10 cellular contexts compared by ENCODE assay signal in the genomic region with DNA sequence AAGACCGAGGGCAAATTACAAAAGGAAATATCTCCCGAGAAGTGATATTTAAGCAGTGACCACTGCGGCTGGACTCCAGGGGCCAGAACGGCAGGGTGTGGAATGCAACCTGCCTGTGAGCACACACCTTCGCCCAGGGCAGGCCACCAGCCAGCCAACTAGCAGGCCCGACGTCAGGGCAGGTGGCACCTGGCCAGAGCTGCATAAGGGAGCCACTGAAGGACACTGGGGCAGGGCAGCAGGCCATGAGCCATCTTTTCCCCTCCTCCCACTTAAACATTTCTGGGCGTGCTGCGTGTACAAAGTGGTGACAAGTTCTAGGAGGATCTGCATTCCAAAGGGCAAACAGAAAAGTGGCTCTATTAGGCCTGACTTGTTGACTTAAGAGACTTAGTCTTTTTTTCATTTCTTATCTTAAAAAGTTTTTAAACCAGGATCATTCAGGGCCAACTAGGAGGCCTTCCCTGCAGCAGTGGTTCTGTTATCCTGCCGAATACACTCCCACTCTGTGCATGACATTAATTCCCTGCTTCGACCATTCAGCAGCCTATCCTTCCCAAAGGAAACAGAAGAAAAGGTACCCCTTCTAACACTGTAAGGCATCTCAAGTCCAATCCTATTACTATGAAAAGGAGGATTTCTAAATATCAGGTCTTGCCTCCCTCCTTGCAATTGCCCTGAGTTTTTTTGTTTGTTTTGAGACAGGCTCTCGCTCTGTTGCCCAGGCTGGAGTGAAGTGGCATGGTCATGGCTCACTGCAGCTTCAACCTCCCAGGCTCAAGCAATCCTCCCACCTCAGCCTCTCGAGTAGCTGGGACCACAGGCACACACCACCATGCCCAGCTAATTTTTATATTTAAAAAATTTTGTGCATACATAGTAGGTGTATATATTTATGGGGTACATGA.
A peak's percentile ranks its signal among the peaks of the same experiment; 100 is the strongest.
DNase-seq lines count a peak whose midpoint lies in the region; ATAC-seq and TF ChIP-seq lines count a peak whose summit lies in the region.
"Had no signal": no experiment of that assay in that cellular context is flagged by ENCODE, and none has a peak within 500 bp of the region (broad histone marks: within the 10 kb centered on the region; RNA-seq: fewer than 3 reads in every experiment).

No MANE protein-coding gene starts in this region.

- WGBS in ovary, 3 donors = 45 to 49% (median 48%) methylated on average over 13 of the region's 13 CpGs

- H3K27me3 Mint-ChIP-seq in stimulated activated naive B cell treated with anti-CD40 and anti-IgM and Interleukin-4, amounts not matched to agents 10 μg/mL and 1 μg/mL and 100 μg/mL, for 72 hours = no peaks in the 10 kb centered on the region
- H3K27me3 Mint-ChIP-seq: CD4-positive, CD25-positive, alpha-beta regulatory T cell had no signal

- H3K9me3 Mint-ChIP-seq in stimulated activated naive B cell treated with anti-CD40 and anti-IgM and Interleukin-4, amounts not matched to agents 10 μg/mL and 1 μg/mL and 100 μg/mL, for 72 hours = peaks cover 0 to 2% of the 10 kb centered on the region in 2 donors

- intact Hi-C loops in Right ventricle myocardium inferior (cut with DNase I) = no loop called here
- intact Hi-C loops in ovary (cut with DNase I) = no loop called here

- peak; percentile 64 for DNase-seq in Ammon's horn (ENCODE audit: low spot score)
- peak; percentile 80 for DNase-seq in RWPE2 (ENCODE audit: low spot score)
- DNase-seq in Right ventricle myocardium inferior (ENCODE audit: missing footprints) = peak; percentile 92
- peak; percentile 37 to 70 (median 54) for DNase-seq in ovary
- DNase-seq in NCI-H1694 treated with DMSO at 0.1 percent for 48 hours (lab: John Stamatoyannopoulos, UW) = no peak
- DNase-seq in stimulated activated naive B cell treated with anti-CD40 and anti-IgM and Interleukin-4, amounts not matched to agents 10 μg/mL and 1 μg/mL and 100 μg/mL, for 72 hours = no peak
- no peak for DNase-seq in activated T-cell treated with anti-CD3 and anti-CD28 coated beads for 4 hours
- DNase-seq in stimulated activated CD4-positive, alpha-beta T cell treated with anti-CD3 and anti-CD28 coated beads, Interleukin-4, amount 100 ng/mL, for 1 hour = no peak
- DNase-seq: activated T-cell treated with anti-CD3 and anti-CD28 coated beads, Interleukin-2, amount 50 U/mL, for 48 hours; CD4-positive, CD25-positive, alpha-beta regulatory T cell had no signal

- H3K36me3 Mint-ChIP-seq in stimulated activated naive B cell treated with anti-CD40 and anti-IgM and Interleukin-4, amounts not matched to agents 10 μg/mL and 1 μg/mL and 100 μg/mL, for 72 hours = peaks cover 71 to 72% of the 10 kb centered on the region in 2 donors

- no peak overlapping the region for H3K4me3 ChIP-seq in RWPE2 (ENCODE audit: severe bottlenecking)
- H3K4me3 ChIP-seq in ovary = no peak overlapping the region

- H3K27ac ChIP-seq in RWPE2 (ENCODE audit: poor library complexity, severe bottlenecking) (peak overlapping the region; percentile 61), ovary (no peak overlapping the region)

- H3K9me3 ChIP-seq in RWPE2 (ENCODE audit: severe bottlenecking) = no peaks in the 10 kb centered on the region
- no peaks in the 10 kb centered on the region for H3K9me3 ChIP-seq in ovary

- ATAC-seq in RWPE2 (ENCODE audit: low read depth) (peak; percentile 70), Right ventricle myocardium inferior (peak; percentile 89)
- ATAC-seq in stimulated activated naive B cell treated with anti-CD40 and anti-IgM and Interleukin-4, amounts not matched to agents 10 μg/mL and 1 μg/mL and 100 μg/mL, for 72 hours (replicated peaks) = no peak

- H3K27ac Mint-ChIP-seq in stimulated activated naive B cell treated with anti-CD40 and anti-IgM and Interleukin-4, amounts not matched to agents 10 μg/mL and 1 μg/mL and 100 μg/mL, for 72 hours = no peak overlapping the region
- H3K27ac Mint-ChIP-seq: CD4-positive, CD25-positive, alpha-beta regulatory T cell had no signal

- H3K36me3 ChIP-seq in RWPE2 (ENCODE audit: low read depth) = peaks cover 100% of the 10 kb centered on the region
- H3K36me3 ChIP-seq in ovary = no peaks in the 10 kb centered on the region

- H3K4me1 ChIP-seq in RWPE2 (ENCODE audit: insufficient read depth, poor library complexity, severe bottlenecking) (peaks cover 29% of the 10 kb centered on the region), ovary (ENCODE audit: insufficient read depth) (no peaks in the 10 kb centered on the region)

- TF ChIP-seq CTCF in RWPE2 (IDR thresholded peaks at IDR 0.05; ENCODE audit: poor library complexity, severe bottlenecking) = no peak
- TF ChIP-seq CTCF in ovary (IDR thresholded peaks at IDR 0.05) = no peak

- no peak for TF ChIP-seq EP300 in ovary (IDR thresholded peaks at IDR 0.05)

- peaks cover 9 to 19% of the 10 kb centered on the region in 2 donors for H3K4me1 Mint-ChIP-seq in stimulated activated naive B cell treated with anti-CD40 and anti-IgM and Interleukin-4, amounts not matched to agents 10 μg/mL and 1 μg/mL and 100 μg/mL, for 72 hours
- H3K4me1 Mint-ChIP-seq: CD4-positive, CD25-positive, alpha-beta regulatory T cell had no signal

- no peaks in the 10 kb centered on the region for H3K27me3 ChIP-seq in RWPE2 (ENCODE audit: insufficient read depth, poor library complexity, severe bottlenecking)
- no peaks in the 10 kb centered on the region for H3K27me3 ChIP-seq in ovary

- no peak overlapping the region for H3K4me3 Mint-ChIP-seq in stimulated activated naive B cell treated with anti-CD40 and anti-IgM and Interleukin-4, amounts not matched to agents 10 μg/mL and 1 μg/mL and 100 μg/mL, for 72 hours
- H3K4me3 Mint-ChIP-seq: CD4-positive, CD25-positive, alpha-beta regulatory T cell had no signal

- TF ChIP-seq POLR2A in ovary (IDR thresholded peaks at IDR 0.05) = no peak

Comparison
In these comparisons a context has a peak if more than half of its experiments do, and no peak if none do; other contexts are left out.
1. DNase-seq: peak in Ammon's horn (single experiment), RWPE2 (single experiment), Right ventricle myocardium inferior (single experiment) and ovary (5 of 5); none in NCI-H1694 treated with DMSO at 0.1 percent for 48 hours (single experiment), stimulated activated naive B cell treated with anti-CD40 and anti-IgM and Interleukin-4, amounts not matched to agents 10 μg/mL and 1 μg/mL and 100 μg/mL, for 72 hours (single experiment), activated T-cell treated with anti-CD3 and anti-CD28 coated beads for 4 hours (single experiment) and stimulated activated CD4-positive, alpha-beta T cell treated with anti-CD3 and anti-CD28 coated beads, Interleukin-4, amount 100 ng/mL, for 1 hour (single experiment).
2. ATAC-seq: peak in RWPE2 (single experiment) and Right ventricle myocardium inferior (single experiment); none in stimulated activated naive B cell treated with anti-CD40 and anti-IgM and Interleukin-4, amounts not matched to agents 10 μg/mL and 1 μg/mL and 100 μg/mL, for 72 hours (0 of 2).